ENCODE assay signal across 7 cellular contexts in the genomic region with DNA sequence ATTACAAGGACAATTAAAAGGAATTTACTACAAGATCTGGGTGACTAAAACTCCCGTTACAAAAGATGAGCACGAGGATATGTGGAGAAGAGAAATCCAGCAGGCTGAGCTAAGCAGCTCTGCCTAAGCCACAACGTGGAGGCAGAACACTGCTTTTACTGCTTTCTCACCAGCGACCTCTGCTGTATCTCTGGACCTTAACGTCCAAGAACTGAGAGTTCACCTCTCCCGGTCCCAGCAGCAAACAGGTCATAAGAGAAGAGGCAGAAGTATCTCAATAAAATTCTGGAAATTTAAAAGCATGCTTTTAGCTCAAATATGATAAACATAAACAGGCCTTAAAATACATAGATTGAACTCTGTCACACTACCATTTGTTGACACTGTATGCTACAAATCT.
DNase-seq lines count a peak whose midpoint lies in the region; ATAC-seq and TF ChIP-seq lines count a peak whose summit lies in the region.

No MANE protein-coding gene starts in this region.

- CTCF ChIA-PET in CD8-positive, alpha-beta memory T cell (lab: Charles Lee) = no interaction called here

- H3K27ac Mint-ChIP-seq in CD8-positive, alpha-beta memory T cell = no peak overlapping the region

- ATAC-seq in right lobe of liver (peak; percentile 78 to 89 (median 86)), HG03039 (IDR thresholded peaks at IDR 0.05; ENCODE audit: unreplicated experiment) (no peak)

- H3K4me3 ChIP-seq in GM12875 (ENCODE audit: low read depth, low read length) (no peak overlapping the region), right lobe of liver (no peak overlapping the region)
- H3K4me3 ChIP-seq in CD8-positive, alpha-beta memory T cell (ENCODE audit: low read length) = no peak overlapping the region

- H3K4me1 ChIP-seq in right lobe of liver = peaks cover 0 to 55% (median 9%) of the 10 kb centered on the region in 4 donors
- H3K4me1 ChIP-seq in CD8-positive, alpha-beta memory T cell (ENCODE audit: insufficient read depth, low read length) = no peaks in the 10 kb centered on the region

- H3K9me3 ChIP-seq in right lobe of liver = no peaks in the 10 kb centered on the region
- H3K9me3 ChIP-seq in CD8-positive, alpha-beta memory T cell (ENCODE audit: low read length) = no peaks in the 10 kb centered on the region

- POLR2A ChIA-PET in CD8-positive, alpha-beta memory T cell (lab: Charles Lee) = no interaction called here

- no peaks in the 10 kb centered on the region for H3K27me3 Mint-ChIP-seq in CD8-positive, alpha-beta memory T cell

- no peaks in the 10 kb centered on the region for H3K36me3 Mint-ChIP-seq in CD8-positive, alpha-beta memory T cell

- H3K4me3 Mint-ChIP-seq in CD8-positive, alpha-beta memory T cell = no peak overlapping the region

- H3K4me1 Mint-ChIP-seq in CD8-positive, alpha-beta memory T cell = no peaks in the 10 kb centered on the region

- WGBS in right lobe of liver (ENCODE audit: insufficient coverage, low coverage, low lambda C conversion rate, missing lambda C conversion rate) = 9% methylated on average over 6 of the region's 6 CpGs

- intact Hi-C loops in right lobe of liver (cut with DNase I) = loop anchor here (5.0 to 10.0 kb wide), 2 partner anchors 80 to 82 kb away; a partner anchor contains a TSS

- H3K27ac ChIP-seq in right lobe of liver = peak overlapping the region in 2 of 3 donors; percentile 50 to 60
- no peak overlapping the region for H3K27ac ChIP-seq in CD8-positive, alpha-beta memory T cell (ENCODE audit: low read depth, low read length)

- peak; percentile 55 for DNase-seq in LHCN-M2 (ENCODE audit: low read depth)
- DNase-seq in cerebellum (ENCODE audit: low spot score) = peak; percentile 28
- DNase-seq in right lobe of liver = peak in 2 of 3 donors; percentile 35 to 66
- no peak for DNase-seq in CD8-positive, alpha-beta memory T cell
- DNase-seq in middle frontal gyrus (ENCODE audit: extremely low spot score, low spot score) = no peak

- H3K27me3 ChIP-seq in right lobe of liver = no peaks in the 10 kb centered on the region
- H3K27me3 ChIP-seq in CD8-positive, alpha-beta memory T cell (ENCODE audit: insufficient read depth, low read length, poor library complexity, severe bottlenecking) = no peaks in the 10 kb centered on the region

- peaks cover 0 to 14% (median 5%) of the 10 kb centered on the region in 4 donors for H3K36me3 ChIP-seq in right lobe of liver
- H3K36me3 ChIP-seq in CD8-positive, alpha-beta memory T cell (ENCODE audit: insufficient read depth, low read length) = no peaks in the 10 kb centered on the region

- no peak for TF ChIP-seq POLR2A in right lobe of liver (IDR thresholded peaks at IDR 0.05)

- peak; percentile 31; the same call in 1 of the 2 replicates for TF ChIP-seq CTCF in GM12875 (IDR thresholded peaks at IDR 0.05; ENCODE audit: borderline replicate concordance, insufficient read depth, low read depth, low read length)
- TF ChIP-seq CTCF in right lobe of liver (IDR thresholded peaks at IDR 0.05) = peak; percentile 35 to 60 (median 46)

- peaks cover 0 to 8% (median 2%) of the 10 kb centered on the region in 5 donors for H3K9me3 Mint-ChIP-seq in CD8-positive, alpha-beta memory T cell

Comparison
In these comparisons a context has a peak if more than half of its experiments do, and no peak if none do; other contexts are left out.
1. DNase-seq: peak in LHCN-M2 (single experiment), cerebellum (single experiment) and right lobe of liver (2 of 3); none in CD8-positive, alpha-beta memory T cell (0 of 5) and middle frontal gyrus (single experiment).